ENCODE assay signal across 9 cellular contexts in genomic region chr20:35991142-35991771, GRCh38. TPM values are rescaled to one million over a fixed set of nuclear protein-coding genes. Genes with fewer than 3 reads are reported as not detected.
DNase-seq lines count a peak whose midpoint lies in the region; ATAC-seq, FAIRE-seq and TF ChIP-seq lines count a peak whose summit lies in the region.
"Had no signal": no experiment of that assay in that cellular context is flagged by ENCODE, and none has a peak within 500 bp of the region (broad histone marks: within the 10 kb centered on the region; RNA-seq: fewer than 3 reads in every experiment).

No MANE protein-coding gene starts in this region.

- no peak for TF ChIP-seq RAD21 in GM12878 (IDR thresholded peaks at IDR 0.05; ENCODE audit: insufficient read depth, low read depth, low read length)

- no peaks in the 10 kb centered on the region for H3K79me2 ChIP-seq in MM.1S (ENCODE audit: low read length)
- H3K79me2 ChIP-seq in GM12878 (ENCODE audit: control insufficient read depth, insufficient read depth, low read length): no peaks in the 10 kb centered on the region

- no peak overlapping the region for H3K4me3 Mint-ChIP-seq in memory B cell
- H3K4me3 Mint-ChIP-seq in CD4-positive, alpha-beta memory T cell: no peak overlapping the region
- H3K4me3 Mint-ChIP-seq: stimulated activated naive CD8-positive, alpha-beta T cell treated with anti-CD3 and anti-CD28 coated beads, Interleukin-15, Interleukin-2, amounts not matched to agents 100 ng/mL and 50 ng/mL, for 24 hours had no signal

- H3F3A ChIP-seq in MM.1S (ENCODE audit: insufficient read depth, low read length): no peaks in the 10 kb centered on the region

- CTCF ChIA-PET in GM12878 (lab: Yijun Ruan, JAX): interaction anchor here (0.7 to 13.4 kb wide), 21 partner anchors 8 to 408 kb away, joined by 3 to 717 read pairs (median 5); no protein-coding TSS in a partner anchor
- CTCF ChIA-PET in CD4-positive, alpha-beta memory T cell (lab: Charles Lee; ENCODE audit: partially characterized antibody): interaction anchor here (0.6 to 12.2 kb wide), 15 partner anchors 9 to 833 kb away, joined by 3 to 517 read pairs (median 5); partner anchors contain the start of gene SCAND1

- intact Hi-C loops in GM12878 (cut with micrococcal nuclease; ENCODE audit: unreplicated experiment): no loop called here
- intact Hi-C loops in CD4-positive, alpha-beta memory T cell (cut with micrococcal nuclease): loop anchor here (10.0 kb wide), 1 partner anchor 74 kb away; no protein-coding TSS in a partner anchor

- ATAC-seq in GM12878 (peak; percentile 72), memory B cell (ENCODE audit: low read depth) (peak; percentile 48), GM19397 (IDR thresholded peaks at IDR 0.05; ENCODE audit: unreplicated experiment) (no peak)

- H3K27me3 Mint-ChIP-seq in memory B cell: peaks cover 8% of the 10 kb centered on the region
- peaks cover 3 to 5% of the 10 kb centered on the region in 2 donors for H3K27me3 Mint-ChIP-seq in CD4-positive, alpha-beta memory T cell

- H3K9ac ChIP-seq in MM.1S (ENCODE audit: low read length): no peak overlapping the region
- no peak overlapping the region for H3K9ac ChIP-seq in GM12878 (ENCODE audit: control insufficient read depth, insufficient read depth, low read length)

- TF ChIP-seq CTCF in MM.1S (IDR thresholded peaks at IDR 0.05; ENCODE audit: low read length) (peak; percentile 41), GM12878 (IDR thresholded peaks at IDR 0.05 in 2 of 3, conservative IDR thresholded peaks at IDR 0.05 in 1 of 3; ENCODE audit: control insufficient read depth in 2 of 3, extremely low read depth in 1 of 3, insufficient read depth in 1 of 3, low read depth in 3 of 3, low read length in 3 of 3) (peak; percentile 31 to 49 (median 40); a peak in 5 of 6 replicates)

- RAD21 ChIA-PET in GM12878 (lab: Charles Lee; ENCODE audit: unreplicated experiment): interaction anchor here (0.7 to 3.1 kb wide), 5 partner anchors 10 to 212 kb away, joined by 3 to 40 read pairs (median 4); no protein-coding TSS in a partner anchor

- no TSS peak for BruUV-seq in GM12878 (replicated peaks; lab: Mats Ljungman, UMichigan)

- H3K9me3 ChIP-seq in MM.1S (replicated peaks; ENCODE audit: insufficient read depth, low read length) (no peaks in the 10 kb centered on the region), GM12878 (replicated peaks; ENCODE audit: control insufficient read depth, insufficient read depth, low read length) (no peaks in the 10 kb centered on the region)
- no peaks in the 10 kb centered on the region for H3K9me3 ChIP-seq in CD4-positive, alpha-beta memory T cell (ENCODE audit: control insufficient read depth in 1 of 2, low read length in 2 of 2)

- POLR2A ChIA-PET in GM12878 (lab: Charles Lee): interaction anchor here (0.5 to 1.2 kb wide), 2 partner anchors 147 to 154 kb away, joined by 3 to 7 read pairs; no protein-coding TSS in a partner anchor
- POLR2A ChIA-PET in CD4-positive, alpha-beta memory T cell (lab: Charles Lee; ENCODE audit: partially characterized antibody): interaction anchor here (0.9 to 1.1 kb wide), 2 partner anchors 19 to 147 kb away, joined by 3 read pairs; no protein-coding TSS in a partner anchor

- 0% methylated on average over 3 of the region's 3 CpGs for WGBS in GM12878 (ENCODE audit: insufficient coverage, insufficient replicate concordance, low lambda C conversion rate, missing lambda C conversion rate)

- peaks cover 12% of the 10 kb centered on the region for H3K4me1 Mint-ChIP-seq in memory B cell
- H3K4me1 Mint-ChIP-seq in CD4-positive, alpha-beta memory T cell: peaks cover 5 to 8% (median 6%) of the 10 kb centered on the region in 4 donors

- SMC1A ChIA-PET in GM12878 (lab: Charles Lee; ENCODE audit: uncharacterized antibody, unreplicated experiment): interaction anchor here (0.7 to 11.5 kb wide), 9 partner anchors 8 to 528 kb away, joined by 3 to 344 read pairs (median 5); no protein-coding TSS in a partner anchor

- no peaks in the 10 kb centered on the region for H3K9me3 Mint-ChIP-seq in memory B cell
- no peaks in the 10 kb centered on the region for H3K9me3 Mint-ChIP-seq in CD4-positive, alpha-beta memory T cell
- H3K9me3 Mint-ChIP-seq: stimulated activated naive CD8-positive, alpha-beta T cell treated with anti-CD3 and anti-CD28 coated beads, Interleukin-15, Interleukin-2, amounts not matched to agents 100 ng/mL and 50 ng/mL, for 24 hours had no signal

- H3K9me2 ChIP-seq in MM.1S (replicated peaks; ENCODE audit: insufficient read depth, low read length): no peaks in the 10 kb centered on the region

- no peak overlapping the region for H2AFZ ChIP-seq in MM.1S (ENCODE audit: low read length)
- no peak overlapping the region for H2AFZ ChIP-seq in GM12878 (ENCODE audit: control insufficient read depth, low read depth, low read length)

- H3K27ac ChIP-seq in MM.1S (ENCODE audit: low read length) (no peak overlapping the region), GM12878 (ENCODE audit: control insufficient read depth, insufficient read depth) (no peak overlapping the region)
- no peak overlapping the region for H3K27ac ChIP-seq in CD4-positive, alpha-beta memory T cell (ENCODE audit: low read depth, low read length)

- in situ Hi-C loops in GM12878 (cut with MboI): loop anchor here (25.0 kb wide), 1 partner anchor 446 kb away; no protein-coding TSS in a partner anchor

- DNase-seq in EL (peak; percentile 34), MM.1S (peak; percentile 46), GM12878 (ENCODE audit: low read depth, low spot score) (no peak), memory B cell (ENCODE audit: low spot score in 2 of 2) (no peak), GM12891 (ENCODE audit: insufficient read length, low spot score) (no peak), pons (ENCODE audit: low spot score) (no peak)
- DNase-seq in CD4-positive, alpha-beta memory T cell: no peak

- H3K36me3 ChIP-seq in MM.1S (replicated peaks; ENCODE audit: insufficient read depth, low read length) (no peaks in the 10 kb centered on the region), GM12878 (ENCODE audit: control insufficient read depth in 2 of 2, insufficient read depth in 2 of 2, low read length in 1 of 2) (no peaks in the 10 kb centered on the region)
- no peaks in the 10 kb centered on the region for H3K36me3 ChIP-seq in CD4-positive, alpha-beta memory T cell (ENCODE audit: insufficient read depth, low read length)

- H4K20me1 ChIP-seq in MM.1S (ENCODE audit: insufficient read depth, low read length): no peaks in the 10 kb centered on the region
- H4K20me1 ChIP-seq in GM12878 (ENCODE audit: control insufficient read depth, insufficient read depth): no peaks in the 10 kb centered on the region

- H3K4me1 ChIP-seq in MM.1S (ENCODE audit: low read length) (no peaks in the 10 kb centered on the region), GM12878 (ENCODE audit: control insufficient read depth, insufficient read depth, low read length) (no peaks in the 10 kb centered on the region)
- H3K4me1 ChIP-seq in CD4-positive, alpha-beta memory T cell (ENCODE audit: insufficient read depth, low read length): peaks cover 3% of the 10 kb centered on the region

- H3K4me3 ChIP-seq in MM.1S (ENCODE audit: low read length) (no peak overlapping the region), GM12878 (no peak overlapping the region)
- no peak overlapping the region for H3K4me3 ChIP-seq in CD4-positive, alpha-beta memory T cell (ENCODE audit: low read length in 2 of 2)

- H3K36me3 Mint-ChIP-seq in memory B cell: no peaks in the 10 kb centered on the region
- no peaks in the 10 kb centered on the region for H3K36me3 Mint-ChIP-seq in CD4-positive, alpha-beta memory T cell

- TF ChIP-seq POLR2A in GM12878 (IDR thresholded peaks at IDR 0.05; ENCODE audit: low read depth, low read length) (no peak), GM12891 (IDR thresholded peaks at IDR 0.05; ENCODE audit: low read depth, low read length) (no peak)

- no peak for TF ChIP-seq EP300 in GM12878 (IDR thresholded peaks at IDR 0.05; ENCODE audit: borderline replicate concordance in 1 of 2, control insufficient read depth in 1 of 2, low read depth in 2 of 2, low read length in 2 of 2)

- 0 out of 2 replicates have a peak, but pooled peaks cover 4% of the 10 kb centered on the region for H3K27me3 ChIP-seq in MM.1S (replicated peaks; ENCODE audit: insufficient read depth, low read length)
- no peaks in the 10 kb centered on the region for H3K27me3 ChIP-seq in GM12878 (replicated peaks in 1 of 2; ENCODE audit: control insufficient read depth in 2 of 2, insufficient read depth in 2 of 2, low read length in 1 of 2)
- H3K27me3 ChIP-seq in CD4-positive, alpha-beta memory T cell (ENCODE audit: insufficient read depth, low read length): no peaks in the 10 kb centered on the region

- FAIRE-seq in GM12878 (lab: Jason Lieb, UNC) (peak; percentile 47), GM12891 (lab: Jason Lieb, UNC) (no peak)

- H3K4me2 ChIP-seq in MM.1S (ENCODE audit: low read depth, low read length): no peak overlapping the region
- no peak overlapping the region for H3K4me2 ChIP-seq in GM12878 (ENCODE audit: control insufficient read depth, insufficient read depth)

- H3K27ac Mint-ChIP-seq in memory B cell: no peak overlapping the region
- no peak overlapping the region for H3K27ac Mint-ChIP-seq in CD4-positive, alpha-beta memory T cell
- H3K27ac Mint-ChIP-seq: stimulated activated naive CD8-positive, alpha-beta T cell treated with anti-CD3 and anti-CD28 coated beads, Interleukin-15, Interleukin-2, amounts not matched to agents 100 ng/mL and 50 ng/mL, for 24 hours had no signal

RNA-seq across cellular contexts. Expression of gene CNBD2, which starts 22.9 kb away (rescaled TPM):
- 3.3 and 4.6 TPM in 2 replicates for total RNA-seq in GM12878 (2013; cell fraction: nucleolus; rRNA removed)
- total RNA-seq in GM12878 (2014; rRNA removed) (5.8 and 7.6 TPM in 2 replicates), GM12878 (2014; rRNA removed; fragmentation: Illumina TruSeq; extraction: Trizol) (3.2 and 5.8 TPM in 2 replicates), GM12878 (2021) (3.7 and 4.7 TPM in 2 replicates)
- 8.8 TPM for polyA plus RNA-seq in GM12878 (2011; ENCODE audit: low read depth)
- polyA plus RNA-seq in GM12878 (2011; rRNA removed) (4.9 and 5.3 TPM in 2 replicates), GM12878 (2014; fragmentation: Illumina TruSeq; extraction: Trizol) (3.4 and 4.5 TPM in 2 replicates), GM12878 (2014; fragmentation: Nextera tagmentation; extraction: Ambion mirVana) (1 to 10 TPM; 2.5 to 4.5 TPM), GM12878 (2014; rRNA removed) (7.4 and 8.7 TPM in 2 replicates), GM12878 (2016; fragmentation: Nextera tagmentation; extraction: Ambion mirVana) (1 to 10 TPM in 1 of 2 experiments, under 1 TPM in 1; 0.86 to 3.8 TPM)
- polyA plus RNA-seq in GM12878 (2011; cell fraction: cytosol; rRNA removed): 5.8 and 6.1 TPM in 2 replicates
- 7.9 TPM in 2 replicates for polyA plus RNA-seq in GM12878 (2011; cell fraction: nucleus; rRNA removed)
- 2.7 and 3.8 TPM in 2 replicates for polyA plus RNA-seq in GM12878 (2012)
- 6.0 and 6.7 TPM in 2 replicates for polyA minus RNA-seq in GM12878 (2011; rRNA and poly(A)+ RNA removed)
- not detected in 2 replicates for polyA minus RNA-seq in GM12878 (2011; cell fraction: cytosol; rRNA and poly(A)+ RNA removed)
- 4.6 and 8.8 TPM in 2 replicates for polyA minus RNA-seq in GM12878 (2011; cell fraction: nucleus; rRNA and poly(A)+ RNA removed)
- 3.6 TPM for polyA plus RNA-seq in GM12891 (2012; ENCODE audit: low read depth, missing spikeins)
- 1 to 10 TPM; 7.8 to 8.2 TPM for total RNA-seq in CD4-positive, alpha-beta memory T cell
- 1 to 10 TPM; 6.7 to 7.2 TPM for polyA plus RNA-seq in CD4-positive, alpha-beta memory T cell

RNA-seq across cellular contexts. Expression of gene SCAND1, which starts 37.0 kb away (rescaled TPM):
- 15.9 and 19.3 TPM in 2 replicates for total RNA-seq in GM12878 (2013; cell fraction: nucleolus; rRNA removed)
- total RNA-seq in GM12878 (2014; rRNA removed): 62.8 and 77.3 TPM in 2 replicates
- 4.7 and 6.4 TPM in 2 replicates for total RNA-seq in GM12878 (2014; rRNA removed; fragmentation: Illumina TruSeq; extraction: Trizol)
- 68.1 and 73.1 TPM in 2 replicates for total RNA-seq in GM12878 (2021)
- 5.9 TPM for polyA plus RNA-seq in GM12878 (2011; ENCODE audit: low read depth)
- 3.1 and 5.7 TPM in 2 replicates for polyA plus RNA-seq in GM12878 (2011; rRNA removed)
- polyA plus RNA-seq in GM12878 (2011; cell fraction: cytosol; rRNA removed): 17.9 and 34.6 TPM in 2 replicates
- polyA plus RNA-seq in GM12878 (2011; cell fraction: nucleus; rRNA removed): 28.3 and 39.3 TPM in 2 replicates
- polyA plus RNA-seq in GM12878 (2012): 24.8 and 33.0 TPM in 2 replicates
- polyA plus RNA-seq in GM12878 (2014; fragmentation: Illumina TruSeq; extraction: Trizol): 0.60 TPM in 1 of 2 replicates, not detected in the other
- under 1 TPM; 0.08 to 0.16 TPM for polyA plus RNA-seq in GM12878 (2014; fragmentation: Nextera tagmentation; extraction: Ambion mirVana)
- polyA plus RNA-seq in GM12878 (2014; rRNA removed): 45.3 and 57.0 TPM in 2 replicates
- 100 to 1,000 TPM; 110 to 117 TPM for polyA plus RNA-seq in GM12878 (2016; fragmentation: Nextera tagmentation; extraction: Ambion mirVana)
- polyA minus RNA-seq in GM12878 (2011; rRNA and poly(A)+ RNA removed): 1.3 and 7.1 TPM in 2 replicates
- 13.4 and 14.2 TPM in 2 replicates for polyA minus RNA-seq in GM12878 (2011; cell fraction: cytosol; rRNA and poly(A)+ RNA removed)
- 13.8 and 25.9 TPM in 2 replicates for polyA minus RNA-seq in GM12878 (2011; cell fraction: nucleus; rRNA and poly(A)+ RNA removed)
- 39.2 TPM for polyA plus RNA-seq in GM12891 (2012; ENCODE audit: low read depth, missing spikeins)
- 10 to 100 TPM; 45.1 to 53.8 TPM for total RNA-seq in CD4-positive, alpha-beta memory T cell
- 100 to 1,000 TPM; 124 to 185 TPM for polyA plus RNA-seq in CD4-positive, alpha-beta memory T cell

Comparison
In these comparisons a context has a peak if more than half of its experiments do, and no peak if none do; other contexts are left out.
1. DNase-seq: peak in EL (single experiment) and MM.1S (single experiment); none in GM12878 (single experiment), memory B cell (0 of 2), GM12891 (single experiment), pons (single experiment) and CD4-positive, alpha-beta memory T cell (0 of 5).